9 cellular contexts compared by ENCODE assay signal in genomic region chr2:64943387-64944150, GRCh38. TPM values are rescaled to one million over a fixed set of nuclear protein-coding genes. Genes with fewer than 3 reads are reported as not detected.
DNase-seq lines count a peak whose midpoint lies in the region; ATAC-seq, FAIRE-seq and TF ChIP-seq lines count a peak whose summit lies in the region.
"Had no signal": no experiment of that assay in that cellular context is flagged by ENCODE, and none has a peak within 500 bp of the region (broad histone marks: within the 10 kb centered on the region; RNA-seq: fewer than 3 reads in every experiment).

No MANE protein-coding gene starts in this region.

- H4K5ac ChIP-seq in IMR-90 (ENCODE audit: low read depth, low read length) = no peak overlapping the region

- no peak for TF ChIP-seq CTCF in IMR-90 (conservative IDR thresholded peaks at IDR 0.05; ENCODE audit: low read depth, low read length)
- TF ChIP-seq CTCF in kidney (IDR thresholded peaks at IDR 0.05; ENCODE audit: borderline replicate concordance, extremely low read depth, insufficient read depth) = no peak

- no peak overlapping the region for H2AFZ ChIP-seq in IMR-90 (replicated peaks; ENCODE audit: low read length, poor library complexity)

- no peak overlapping the region for H3K23ac ChIP-seq in IMR-90 (ENCODE audit: low read depth, low read length)

- POLR2A ChIA-PET in IMR-90 (lab: Charles Lee; ENCODE audit: unreplicated experiment) = no interaction called here

- DNase-seq in IMR-90 (peak; percentile 19), amniotic stem cell (lab: John Stamatoyannopoulos, UW) (peak; percentile 16), hypothalamus (lab: John Stamatoyannopoulos, UW) (peak in 47 of 51 donors; percentile 7 to 90 (median 61)), substantia nigra (lab: John Stamatoyannopoulos, UW) (peak in 46 of 49 donors; percentile 15 to 93 (median 63)), kidney (no peak)
- DNase-seq in effector CD4-positive, alpha-beta T cell = no peak
- DNase-seq: NCI-H69 had no signal

- H3K4me3 ChIP-seq in IMR-90 (ENCODE audit: insufficient read depth, low read depth, low read length) = no peak overlapping the region
- no peak overlapping the region for H3K4me3 ChIP-seq in kidney (ENCODE audit: low read length in 2 of 2)
- H3K4me3 ChIP-seq: skin epidermis had no signal

- H3K79me1 ChIP-seq in IMR-90 (ENCODE audit: low read depth in 1 of 2, low read length in 2 of 2) = no peaks in the 10 kb centered on the region

- no peak overlapping the region for H3K4ac ChIP-seq in IMR-90 (ENCODE audit: low read depth, low read length)

- H3K9me3 ChIP-seq in IMR-90 (ENCODE audit: control insufficient read depth, insufficient read depth, low read length) = no peaks in the 10 kb centered on the region
- H3K9me3 ChIP-seq in kidney (ENCODE audit: control insufficient read depth in 1 of 2, low read length in 2 of 2) = no peaks in the 10 kb centered on the region

- no peak overlapping the region for H4K8ac ChIP-seq in IMR-90 (ENCODE audit: low read depth in 2 of 2, low read length in 2 of 2)

- H3K9me1 ChIP-seq in IMR-90 (ENCODE audit: insufficient read depth, low read length) = peaks cover 10% of the 10 kb centered on the region; the same call in 1 of the 2 replicates

- no peak overlapping the region for H2BK15ac ChIP-seq in IMR-90 (ENCODE audit: low read depth, low read length)

- H3K14ac ChIP-seq in IMR-90 (replicated peaks; ENCODE audit: low read depth, low read length) = no peak overlapping the region

- H3K4me1 ChIP-seq in IMR-90 (ENCODE audit: control insufficient read depth, insufficient read depth, low read length) = peaks cover 7% of the 10 kb centered on the region; the same call in 1 of the 2 replicates
- no peaks in the 10 kb centered on the region for H3K4me1 ChIP-seq in kidney (ENCODE audit: control insufficient read depth in 1 of 2, insufficient read depth in 1 of 2, low read depth in 1 of 2, low read length in 2 of 2)

- no peaks in the 10 kb centered on the region for H3K36me3 ChIP-seq in IMR-90 (ENCODE audit: control insufficient read depth, insufficient read depth, low read length)
- no peaks in the 10 kb centered on the region for H3K36me3 ChIP-seq in kidney (ENCODE audit: control insufficient read depth in 1 of 2, insufficient read depth in 2 of 2, low read length in 2 of 2)

- no peak overlapping the region for H3K56ac ChIP-seq in IMR-90 (ENCODE audit: extremely low read depth, insufficient read depth, low read length)

- ATAC-seq in IMR-90 (ENCODE audit: low read depth) = no peak
- no peak for ATAC-seq in GM19452 (IDR thresholded peaks at IDR 0.05; ENCODE audit: unreplicated experiment)

- in situ Hi-C loops in IMR-90 (cut with MboI; ENCODE audit: low sequenced_read_pairs) = no loop called here

- no peak overlapping the region for H3K18ac ChIP-seq in IMR-90 (ENCODE audit: low read depth, low read length)

- H3K9ac ChIP-seq in IMR-90 (ENCODE audit: low read depth, low read length) (no peak overlapping the region), kidney (ENCODE audit: low read length in 2 of 2) (no peak overlapping the region)

- no peak for TF ChIP-seq RAD21 in IMR-90 (IDR thresholded peaks at IDR 0.05; ENCODE audit: low read length)

- no peak overlapping the region for H2BK120ac ChIP-seq in IMR-90 (ENCODE audit: low read depth, low read length)

- no TSS peak for BruUV-seq in IMR-90 (replicated peaks; lab: Mats Ljungman, UMichigan)

- no peaks in the 10 kb centered on the region for H4K20me1 ChIP-seq in IMR-90 (ENCODE audit: insufficient read depth, low read length)

- H3K27me3 ChIP-seq in IMR-90 (ENCODE audit: control insufficient read depth, insufficient read depth, low read length) = peaks cover 34% of the 10 kb centered on the region

- WGBS in IMR-90 (ENCODE audit: extremely low coverage in 2 of 2, insufficient read length in 1 of 2), 2 experiments = 73% methylated on average over 4 of the region's 12 CpGs; no CpG with 5 or more reads in 1 of the 2 experiments

- CTCF ChIA-PET in IMR-90 (lab: Yijun Ruan, JAX) = no interaction called here

- H2BK5ac ChIP-seq in IMR-90 (ENCODE audit: low read depth, low read length, poor library complexity, severe bottlenecking) = no peak overlapping the region

- H2AK9ac ChIP-seq in IMR-90 (replicated peaks; ENCODE audit: low read depth, low read length, poor library complexity) = no peak overlapping the region

- dilution Hi-C loops in IMR-90 (cut with HindIII; ENCODE audit: low sequenced_read_pairs, unreplicated experiment) = no loop called here

- TF ChIP-seq POLR2A in IMR-90 (IDR thresholded peaks at IDR 0.05; ENCODE audit: low read depth, low read length) = no peak

- intact Hi-C loops in IMR-90 (cut with micrococcal nuclease) = no loop called here
- intact Hi-C loops in kidney (cut with DNase I) = no loop called here

- H3K27ac ChIP-seq in IMR-90 (ENCODE audit: insufficient read depth, low read length) (no peak overlapping the region), substantia nigra (ENCODE audit: low read depth, low read length, poor library complexity, severe bottlenecking) (no peak overlapping the region), kidney (ENCODE audit: low read depth in 2 of 2, low read length in 2 of 2) (no peak overlapping the region)

- H3K4me2 ChIP-seq in IMR-90 (ENCODE audit: low read depth, low read length) = no peak overlapping the region

- H2BK20ac ChIP-seq in IMR-90 (ENCODE audit: low read depth, low read length) = no peak overlapping the region

- H2AK5ac ChIP-seq in IMR-90 (ENCODE audit: low read depth, low read length) = no peak overlapping the region; the same call in 1 of the 2 replicates

- H4K91ac ChIP-seq in IMR-90 (ENCODE audit: insufficient read depth, low read depth, low read length) = no peak overlapping the region

- no peak for FAIRE-seq in kidney (lab: Jason Lieb, UNC)

TF ChIP-seq in IMR-90, 13 proteins besides CTCF, POLR2A, EP300 and RAD21:
- TF ChIP-seq RFX5 (IDR thresholded peaks at IDR 0.05; ENCODE audit: low read depth, low read length) (no peak), BHLHE40 (IDR thresholded peaks at IDR 0.05; ENCODE audit: low read depth, low read length) (no peak), ELK1 (IDR thresholded peaks at IDR 0.05; ENCODE audit: borderline replicate concordance, low read depth, low read length) (no peak), USF2 (IDR thresholded peaks at IDR 0.05; ENCODE audit: low read depth, low read length) (no peak), RCOR1 (IDR thresholded peaks at IDR 0.05; ENCODE audit: insufficient replicate concordance, low read length) (no peak), CEBPB (IDR thresholded peaks at IDR 0.05; ENCODE audit: low read depth, low read length) (no peak), SMC3 (IDR thresholded peaks at IDR 0.05; ENCODE audit: low read depth, low read length) (no peak), MXI1 (IDR thresholded peaks at IDR 0.05; ENCODE audit: borderline replicate concordance, low read depth, low read length) (no peak), FOS (IDR thresholded peaks at IDR 0.05; ENCODE audit: low read depth, low read length) (no peak), MAZ (IDR thresholded peaks at IDR 0.05; ENCODE audit: borderline replicate concordance, low read depth, low read length) (no peak), CHD1 (IDR thresholded peaks at IDR 0.05; ENCODE audit: low read depth, low read length) (no peak), MAFK (IDR thresholded peaks at IDR 0.05; ENCODE audit: low read depth, low read length) (no peak), NFE2L2 (IDR thresholded peaks at IDR 0.05; ENCODE audit: low read depth, low read length) (no peak)
TF ChIP-seq in IMR-90: peak in this region for 0.

RNA-seq across cellular contexts. Expression of gene SLC1A4, which starts 45.6 kb away (rescaled TPM):
- 6.9 and 8.1 TPM in 2 replicates for total RNA-seq in IMR-90 (2012; rRNA removed)
- polyA plus RNA-seq in IMR-90 (2012; rRNA removed) = 5.9 and 6.8 TPM in 2 replicates
- 3.6 and 4.9 TPM in 2 replicates for polyA plus RNA-seq in IMR-90 (2012; cell fraction: cytosol; rRNA removed)
- 5.5 and 6.4 TPM in 2 replicates for polyA plus RNA-seq in IMR-90 (2012; cell fraction: nucleus; rRNA removed; ENCODE audit: low replicate concordance)
- total RNA-seq in kidney = 10.6 TPM
- 2.1 TPM for polyA plus RNA-seq in kidney (ENCODE audit: insufficient read depth, low read depth, low replicate concordance)

Comparison
In these comparisons a context has a peak if more than half of its experiments do, and no peak if none do; other contexts are left out.
1. DNase-seq: peak in IMR-90 (single experiment), amniotic stem cell (single experiment), hypothalamus (47 of 51) and substantia nigra (46 of 49); none in kidney (single experiment) and effector CD4-positive, alpha-beta T cell (single experiment).